21 cellular contexts compared by ENCODE assay signal in genomic region chr22:49195636-49196035, GRCh38.
DNase-seq lines count a peak whose midpoint lies in the region; ATAC-seq, FAIRE-seq and TF ChIP-seq lines count a peak whose summit lies in the region.
"Had no signal": no experiment of that assay in that cellular context is flagged by ENCODE, and none has a peak within 500 bp of the region (broad histone marks: within the 10 kb centered on the region; RNA-seq: fewer than 3 reads in every experiment).

No MANE protein-coding gene starts in this region.

- H2BK12ac ChIP-seq in H1 (ENCODE audit: low read depth, low read length), result no peak overlapping the region

- no peak overlapping the region for H2BK5ac ChIP-seq in H1 (ENCODE audit: low read depth, low read length)

- TF ChIP-seq CTCF in CD14-positive monocyte (IDR thresholded peaks at IDR 0.05), result no peak
- no peak for TF ChIP-seq CTCF in H1 (IDR thresholded peaks at IDR 0.05; ENCODE audit: control extremely low read depth in 1 of 3, insufficient read depth in 1 of 3, low read depth in 1 of 3, low read length in 3 of 3)
- no peak for TF ChIP-seq CTCF in upper lobe of right lung (IDR thresholded peaks at IDR 0.05)
- no peak for TF ChIP-seq CTCF in colonic mucosa (IDR thresholded peaks at IDR 0.05)

- no peaks in the 10 kb centered on the region for H3K79me1 ChIP-seq in H1 (ENCODE audit: low read depth, low read length)

- no peak overlapping the region for H2AFZ ChIP-seq in H1 (ENCODE audit: low read length)
- H2AFZ ChIP-seq: GM23248 had no signal

- H3K27me3 ChIP-seq in H1 (replicated peaks in 1 of 4; ENCODE audit: control insufficient read depth in 3 of 4, extremely low read depth in 1 of 4, insufficient read depth in 3 of 4, low read length in 3 of 4) (no peaks in the 10 kb centered on the region), upper lobe of right lung (no peaks in the 10 kb centered on the region), colonic mucosa (no peaks in the 10 kb centered on the region)
- H3K27me3 ChIP-seq: BE2C had no signal

- H3K27ac Mint-ChIP-seq in CD14-positive monocyte, result peak overlapping the region in 1 of 7 donors; percentile 23

- H3K27ac ChIP-seq in H1 (ENCODE audit: low read depth, low read length) (no peak overlapping the region), upper lobe of right lung (no peak overlapping the region), colonic mucosa (no peak overlapping the region)
- H3K27ac ChIP-seq: GM23248 had no signal

- FAIRE-seq in H1 (lab: Jason Lieb, UNC), result no peak
- FAIRE-seq: A204.1, GM12892, GM18507, H54, HTR-8/SVneo had no signal

- no peak overlapping the region for H3K23ac ChIP-seq in H1 (ENCODE audit: insufficient read length)

- H3K36me3 ChIP-seq in H1 (ENCODE audit: control insufficient read depth in 2 of 4, insufficient read depth in 4 of 4, low read length in 3 of 4) (no peaks in the 10 kb centered on the region), upper lobe of right lung (no peaks in the 10 kb centered on the region), colonic mucosa (no peaks in the 10 kb centered on the region)
- H3K36me3 ChIP-seq: BE2C had no signal

- no peak overlapping the region for H2AK5ac ChIP-seq in H1 (ENCODE audit: low read depth, low read length)

- no peak overlapping the region for H2BK15ac ChIP-seq in H1 (ENCODE audit: low read length)

- H2BK120ac ChIP-seq in H1 (replicated peaks; ENCODE audit: low read depth, low read length), result no peak overlapping the region

- H4K91ac ChIP-seq in H1 (replicated peaks; ENCODE audit: insufficient read length, low read length), result no peak overlapping the region

- H2BK20ac ChIP-seq in H1 (ENCODE audit: low read length), result no peak overlapping the region

- no peak for TF ChIP-seq RAD21 in H1 (IDR thresholded peaks at IDR 0.05 in 1 of 2, conservative IDR thresholded peaks at IDR 0.05 in 1 of 2; ENCODE audit: low read depth in 2 of 2, low read length in 2 of 2)

- H3K4me1 Mint-ChIP-seq in CD14-positive monocyte, result no peaks in the 10 kb centered on the region

- 88% methylated on average over 10 of the region's 14 CpGs; no CpG with 5 or more reads in 1 of the 2 experiments for WGBS in H1 (ENCODE audit: extremely low coverage in 1 of 2, insufficient coverage in 1 of 2, insufficient read length in 1 of 2, insufficient replicate concordance in 2 of 2, low coverage in 1 of 2, low lambda C conversion rate in 2 of 2, missing lambda C conversion rate in 1 of 2), 2 experiments

- peaks cover 3 to 11% (median 5%) of the 10 kb centered on the region in 4 experiments; a peak in 6 of 7 replicates for H3K4me1 ChIP-seq in H1 (replicated peaks in 1 of 4; ENCODE audit: control insufficient read depth in 3 of 4, insufficient read depth in 4 of 4, low read length in 3 of 4)
- no peaks in the 10 kb centered on the region for H3K4me1 ChIP-seq in upper lobe of right lung
- H3K4me1 ChIP-seq in colonic mucosa, result no peaks in the 10 kb centered on the region
- H3K4me1 ChIP-seq: BE2C had no signal

- H3K4me3 ChIP-seq in H1 (ENCODE audit: extremely low read depth in 1 of 4, insufficient read depth in 2 of 4, low read depth in 3 of 4, low read length in 4 of 4) (no peak overlapping the region), upper lobe of right lung (no peak overlapping the region), colonic mucosa (no peak overlapping the region)
- H3K4me3 ChIP-seq: GM23248 had no signal

- H3K9me3 ChIP-seq in H1 (ENCODE audit: insufficient read depth in 2 of 2, low read depth in 1 of 2, low read length in 1 of 2) (no peaks in the 10 kb centered on the region), upper lobe of right lung (no peaks in the 10 kb centered on the region), colonic mucosa (no peaks in the 10 kb centered on the region)
- H3K9me3 ChIP-seq: BE2C had no signal

- intact Hi-C loops in CD14-positive monocyte (cut with micrococcal nuclease) (no loop called here), posterior vena cava (cut with DNase I) (no loop called here), upper lobe of right lung (cut with DNase I) (no loop called here), sciatic nerve (cut with DNase I) (no loop called here), colonic mucosa (cut with DNase I) (no loop called here)

- H3K4me3 Mint-ChIP-seq in CD14-positive monocyte, result no peak overlapping the region
- H3K4me3 Mint-ChIP-seq: CD4-positive, alpha-beta memory T cell had no signal

- ATAC-seq in upper lobe of right lung (no peak), sciatic nerve (no peak)

- H3K4ac ChIP-seq in H1 (replicated peaks; ENCODE audit: insufficient read length, low read depth, low read length), result no peak overlapping the region

- no peak overlapping the region for H3K56ac ChIP-seq in H1 (replicated peaks; ENCODE audit: insufficient read length, low read depth, low read length)

- H3K23me2 ChIP-seq in H1 (ENCODE audit: low read depth, low read length), result no peaks in the 10 kb centered on the region

- H3K9me3 Mint-ChIP-seq in CD14-positive monocyte, result peaks cover 0 to 3% (median 0%) of the 10 kb centered on the region in 7 donors
- H3K9me3 Mint-ChIP-seq: CD4-positive, alpha-beta memory T cell had no signal

- no peak overlapping the region for H3K9ac ChIP-seq in H1 (replicated peaks in 1 of 4; ENCODE audit: extremely low read depth in 1 of 4, low read depth in 3 of 4, low read length in 3 of 4)
- no peak overlapping the region for H3K9ac ChIP-seq in colonic mucosa (ENCODE audit: low read depth in 2 of 2, low read length in 2 of 2)
- H3K9ac ChIP-seq: GM23248 had no signal

- H3K4me2 ChIP-seq in H1 (ENCODE audit: insufficient read depth in 1 of 2, low read depth in 2 of 2, low read length in 2 of 2), result no peak overlapping the region

- no peaks in the 10 kb centered on the region for H3K79me2 ChIP-seq in H1 (ENCODE audit: control insufficient read depth in 1 of 2, insufficient read depth in 2 of 2, low read length in 2 of 2)

- no peaks in the 10 kb centered on the region for H3K36me3 Mint-ChIP-seq in CD14-positive monocyte
- H3K36me3 Mint-ChIP-seq: CD4-positive, alpha-beta memory T cell had no signal

- CTCF ChIA-PET in H1 (lab: Charles Lee; ENCODE audit: partially characterized antibody), result interaction anchor here (0.6 to 1.2 kb wide), 2 partner anchors 149 to 619 kb away, joined by 3 read pairs; no protein-coding TSS in a partner anchor

- POLR2A ChIA-PET in H1 (lab: Charles Lee; ENCODE audit: partially characterized antibody), result no interaction called here

- H4K8ac ChIP-seq in H1 (ENCODE audit: extremely low read depth, insufficient read depth, low read length), result no peak overlapping the region; the same call in 1 of the 2 replicates

- peaks cover 14 to 21% (median 20%) of the 10 kb centered on the region in 3 donors for H3K27me3 Mint-ChIP-seq in CD14-positive monocyte (ENCODE audit: low read depth in 3 of 3)

- DNase-seq in CD14-positive monocyte (ENCODE audit: low spot score) (peak; percentile 43), H1 (ENCODE audit: low read depth in 1 of 2, low spot score in 2 of 2) (no peak), posterior vena cava (ENCODE audit: low spot score) (peak; percentile 50), upper lobe of right lung (peak; percentile 58), sciatic nerve (ENCODE audit: low spot score) (no peak), colonic mucosa (no peak)
- DNase-seq: ACHN; BE2C; C1 segment of cervical spinal cord; CD4-positive, alpha-beta memory T cell; DMS153; DMS79; GDM1; GM23248; HCEC 1CT; IMR-90 had no signal

- H4K20me1 ChIP-seq in H1 (replicated peaks in 1 of 2; ENCODE audit: control insufficient read depth in 1 of 2, insufficient read depth in 2 of 2, low read length in 2 of 2), result no peaks in the 10 kb centered on the region

- peak overlapping the region; percentile 12 for H4K5ac ChIP-seq in H1 (ENCODE audit: insufficient read length, low read depth, low read length)

- no peak for TF ChIP-seq EP300 in H1 (IDR thresholded peaks at IDR 0.05; ENCODE audit: borderline replicate concordance in 1 of 2, low read depth in 2 of 2, low read length in 2 of 2)

- TF ChIP-seq POLR2A in H1 (IDR thresholded peaks at IDR 0.05; ENCODE audit: control extremely low read depth in 1 of 2, low read depth in 2 of 2, low read length in 2 of 2), result no peak

- H3K18ac ChIP-seq in H1 (ENCODE audit: extremely low read depth, low read length), result no peak overlapping the region

- H3K14ac ChIP-seq in H1 (ENCODE audit: insufficient read length), result no peak overlapping the region

TF ChIP-seq in H1, 55 proteins besides CTCF, POLR2A, EP300 and RAD21 (continues in another document):
- TF ChIP-seq JUND (IDR thresholded peaks at IDR 0.05; ENCODE audit: low read length) (no peak), ZNF274 (IDR thresholded peaks at IDR 0.05; ENCODE audit: borderline replicate concordance, extremely low read depth, low read length) (no peak), NANOG (IDR thresholded peaks at IDR 0.05; ENCODE audit: insufficient read depth, low read depth, low read length, poor library complexity, severe bottlenecking) (no peak), JUN (IDR thresholded peaks at IDR 0.05; ENCODE audit: low read depth, low read length) (no peak), RBBP5 (IDR thresholded peaks at IDR 0.05; ENCODE audit: borderline replicate concordance, low read depth, low read length) (no peak), KDM4A (IDR thresholded peaks at IDR 0.05; ENCODE audit: low read depth, low read length, severe bottlenecking) (no peak), MAX (IDR thresholded peaks at IDR 0.05) (no peak), SRF (IDR thresholded peaks at IDR 0.05; ENCODE audit: low read depth, low read length) (no peak), E2F6 (IDR thresholded peaks at IDR 0.05) (no peak), POU5F1 (IDR thresholded peaks at IDR 0.05; ENCODE audit: low read depth, low read length) (no peak), TAF1 (IDR thresholded peaks at IDR 0.05; ENCODE audit: low read depth, low read length) (no peak), CBX8 (IDR thresholded peaks at IDR 0.05; ENCODE audit: borderline replicate concordance, low read depth, low read length) (no peak), USF2 (IDR thresholded peaks at IDR 0.05; ENCODE audit: low read length) (no peak)

Comparison
In these comparisons a context has a peak if more than half of its experiments do, and no peak if none do; other contexts are left out.
1. DNase-seq: peak in CD14-positive monocyte (single experiment), posterior vena cava (single experiment) and upper lobe of right lung (single experiment); none in H1 (0 of 2), sciatic nerve (single experiment) and colonic mucosa (single experiment).